ENCODE assay signal across 10 cellular contexts in genomic region chr14:93430319-93430801, GRCh38. TPM values are rescaled to one million over a fixed set of nuclear protein-coding genes. Genes with fewer than 3 reads are reported as not detected.
DNase-seq lines count a peak whose midpoint lies in the region; ATAC-seq and TF ChIP-seq lines count a peak whose summit lies in the region.
"Had no signal": no experiment of that assay in that cellular context is flagged by ENCODE, and none has a peak within 500 bp of the region (broad histone marks: within the 10 kb centered on the region; RNA-seq: fewer than 3 reads in every experiment).

No MANE protein-coding gene starts in this region.

- no peak for TF ChIP-seq CTCF in stomach (IDR thresholded peaks at IDR 0.05)

- intact Hi-C loops in stomach (cut with DNase I; ENCODE audit: low total_unique reads), result no loop called here
- intact Hi-C loops in activated T-helper 2 cell treated with anti-CD3 and anti-CD28 coated beads, Interferon-gamma antibody, Interleukin-2, Interleukin-4, amounts not matched to agents 10 μg/mL and 5 μg/mL and 100 μg/mL, durations not matched to agents 14 hours and 24 hours and 36 hours (cut with micrococcal nuclease), result no loop called here

- peaks cover 9% of the 10 kb centered on the region for H3K9me3 Mint-ChIP-seq in activated T-helper 2 cell treated with anti-CD3 and anti-CD28 coated beads, Interferon-gamma antibody, Interleukin-2, Interleukin-4, amounts not matched to agents 10 μg/mL and 5 μg/mL and 100 μg/mL, durations not matched to agents 14 hours and 24 hours and 36 hours

- no peak for ATAC-seq in GM21367 (IDR thresholded peaks at IDR 0.05; ENCODE audit: unreplicated experiment)
- ATAC-seq: activated CD8-positive, alpha-beta memory T cell treated with anti-CD3 and anti-CD28 coated beads, Interleukin-2, amount 10 ng/mL, durations not matched to agents 7 days and 5 days had no signal

- peak overlapping the region; percentile 16 to 29 (median 21) for H3K4me3 ChIP-seq in stomach
- H3K4me3 ChIP-seq in MG63, result no peak overlapping the region

- no peak for TF ChIP-seq EP300 in stomach (IDR thresholded peaks at IDR 0.05)

- no peaks in the 10 kb centered on the region for H3K36me3 ChIP-seq in stomach
- H3K36me3 ChIP-seq in MG63, result no peaks in the 10 kb centered on the region

- peaks cover 0 to 33% (median 20%) of the 10 kb centered on the region in 4 donors for H3K9me3 ChIP-seq in stomach
- H3K9me3 ChIP-seq in MG63, result no peaks in the 10 kb centered on the region

- H3K4me1 ChIP-seq in stomach, result peaks cover 0 to 16% (median 8%) of the 10 kb centered on the region in 4 donors

- H3K27ac Mint-ChIP-seq in activated T-helper 2 cell treated with anti-CD3 and anti-CD28 coated beads, Interferon-gamma antibody, Interleukin-2, Interleukin-4, amounts not matched to agents 10 μg/mL and 5 μg/mL and 100 μg/mL, durations not matched to agents 14 hours and 24 hours and 36 hours, result no peak overlapping the region
- H3K27ac Mint-ChIP-seq: activated CD8-positive, alpha-beta memory T cell treated with anti-CD3 and anti-CD28 coated beads, Interleukin-2, amount 10 ng/mL, durations not matched to agents 7 days and 5 days had no signal

- DNase-seq in NCI-H128 (lab: John Stamatoyannopoulos, UW; ENCODE audit: unreplicated experiment), result peak; percentile 63
- DNase-seq in SHP77 (lab: John Stamatoyannopoulos, UW), result peak; percentile 75 to 81
- peak; percentile 52 for DNase-seq in iPS DF 19.7 (ENCODE audit: low read depth, low spot score)
- DNase-seq in stomach, result no peak
- no peak for DNase-seq in activated T-helper 2 cell treated with anti-CD3 and anti-CD28 coated beads, Interferon-gamma antibody, Interleukin-2, Interleukin-4, amounts not matched to agents 10 μg/mL and 5 μg/mL and 100 μg/mL, durations not matched to agents 14 hours and 24 hours and 36 hours (ENCODE audit: low spot score)
- DNase-seq in SIG-M5 treated with dmso at 0.1 percent for 504 hours (lab: John Stamatoyannopoulos, UW; ENCODE audit: unreplicated experiment), result no peak
- no peak for DNase-seq in MG63
- DNase-seq: activated CD8-positive, alpha-beta memory T cell treated with anti-CD3 and anti-CD28 coated beads, Interleukin-2, amount 10 ng/mL, durations not matched to agents 7 days and 5 days; kidney glomerular epithelial cell had no signal

- H3K27ac ChIP-seq in stomach, result peak overlapping the region in 1 of 5 donors; percentile 30

- H3K4me3 Mint-ChIP-seq in activated T-helper 2 cell treated with anti-CD3 and anti-CD28 coated beads, Interferon-gamma antibody, Interleukin-2, Interleukin-4, amounts not matched to agents 10 μg/mL and 5 μg/mL and 100 μg/mL, durations not matched to agents 14 hours and 24 hours and 36 hours (ENCODE audit: low read depth), result no peak overlapping the region
- H3K4me3 Mint-ChIP-seq: activated CD8-positive, alpha-beta memory T cell treated with anti-CD3 and anti-CD28 coated beads, Interleukin-2, amount 10 ng/mL, durations not matched to agents 7 days and 5 days had no signal

- no peaks in the 10 kb centered on the region for H3K36me3 Mint-ChIP-seq in activated T-helper 2 cell treated with anti-CD3 and anti-CD28 coated beads, Interferon-gamma antibody, Interleukin-2, Interleukin-4, amounts not matched to agents 10 μg/mL and 5 μg/mL and 100 μg/mL, durations not matched to agents 14 hours and 24 hours and 36 hours (ENCODE audit: low read depth)
- H3K36me3 Mint-ChIP-seq: activated CD8-positive, alpha-beta memory T cell treated with anti-CD3 and anti-CD28 coated beads, Interleukin-2, amount 10 ng/mL, durations not matched to agents 7 days and 5 days had no signal

- 3 to 4% (median 4%) methylated on average over 21 to 36 of the region's 36 CpGs for WGBS in stomach, 5 donors

- peaks cover 2 to 66% (median 29%) of the 10 kb centered on the region in 3 donors for H3K27me3 ChIP-seq in stomach
- no peaks in the 10 kb centered on the region; the same call in 1 of the 2 replicates for H3K27me3 ChIP-seq in MG63

- H3K4me1 Mint-ChIP-seq in activated T-helper 2 cell treated with anti-CD3 and anti-CD28 coated beads, Interferon-gamma antibody, Interleukin-2, Interleukin-4, amounts not matched to agents 10 μg/mL and 5 μg/mL and 100 μg/mL, durations not matched to agents 14 hours and 24 hours and 36 hours (ENCODE audit: low read depth), result no peaks in the 10 kb centered on the region
- H3K4me1 Mint-ChIP-seq: activated CD8-positive, alpha-beta memory T cell treated with anti-CD3 and anti-CD28 coated beads, Interleukin-2, amount 10 ng/mL, durations not matched to agents 7 days and 5 days had no signal

- no peak for TF ChIP-seq POLR2A in stomach (IDR thresholded peaks at IDR 0.05)

- H3K27me3 Mint-ChIP-seq in activated T-helper 2 cell treated with anti-CD3 and anti-CD28 coated beads, Interferon-gamma antibody, Interleukin-2, Interleukin-4, amounts not matched to agents 10 μg/mL and 5 μg/mL and 100 μg/mL, durations not matched to agents 14 hours and 24 hours and 36 hours (ENCODE audit: low read depth), result peaks cover 32% of the 10 kb centered on the region

RNA-seq across cellular contexts. Expression of gene UNC79, which starts 0.4 kb away (rescaled TPM):
- 1 to 10 TPM in 2 of 5 donors, under 1 TPM in 1, not detected in 2; 0.45 to 1.9 (median 1.3) TPM for total RNA-seq in stomach
- polyA plus RNA-seq in stomach, result under 1 TPM; under 0.01 to 0.25 (median 0.10) TPM
- total RNA-seq in activated T-helper 2 cell treated with anti-CD3 and anti-CD28 coated beads, Interferon-gamma antibody, Interleukin-2, Interleukin-4, amounts not matched to agents 10 μg/mL and 5 μg/mL and 100 μg/mL, durations not matched to agents 14 hours and 24 hours and 36 hours, result 0.02 TPM in 1 of 2 replicates, not detected in the other
- not detected in 2 replicates for total RNA-seq in MG63 (2014; rRNA removed; shearing (Covaris generic); ENCODE audit: low replicate concordance)

Comparison
In these comparisons a context has a peak if more than half of its experiments do, and no peak if none do; other contexts are left out.
1. DNase-seq: peak in NCI-H128 (single experiment), SHP77 (2 of 2) and iPS DF 19.7 (single experiment); none in stomach (single experiment), activated T-helper 2 cell treated with anti-CD3 and anti-CD28 coated beads, Interferon-gamma antibody, Interleukin-2, Interleukin-4, amounts not matched to agents 10 μg/mL and 5 μg/mL and 100 μg/mL, durations not matched to agents 14 hours and 24 hours and 36 hours (single experiment), SIG-M5 treated with dmso at 0.1 percent for 504 hours (single experiment) and MG63 (single experiment).